ENCODE assay signal across 10 cellular contexts in genomic region chr6:166597711-166598440, GRCh38. TPM values are rescaled to one million over a fixed set of nuclear protein-coding genes. Genes with fewer than 3 reads are reported as not detected.
DNase-seq lines count a peak whose midpoint lies in the region; ATAC-seq and TF ChIP-seq lines count a peak whose summit lies in the region.
"Had no signal": no experiment of that assay in that cellular context is flagged by ENCODE, and none has a peak within 500 bp of the region (broad histone marks: within the 10 kb centered on the region; RNA-seq: fewer than 3 reads in every experiment).

No MANE protein-coding gene starts in this region.

- H3K9me3 ChIP-seq in mucosa of rectum (ENCODE audit: control insufficient read depth in 2 of 2, low read length in 2 of 2) (no peaks in the 10 kb centered on the region), tibial nerve (no peaks in the 10 kb centered on the region)

- H3K27me3 ChIP-seq in mucosa of rectum (ENCODE audit: control insufficient read depth in 2 of 2, insufficient read depth in 2 of 2, low read length in 2 of 2) (no peaks in the 10 kb centered on the region), tibial nerve (no peaks in the 10 kb centered on the region)

- no peak for ATAC-seq in GM21717 (IDR thresholded peaks at IDR 0.05; ENCODE audit: unreplicated experiment)

- H3K36me3 ChIP-seq in mucosa of rectum (ENCODE audit: control insufficient read depth in 2 of 2, insufficient read depth in 2 of 2, low read length in 2 of 2) (no peaks in the 10 kb centered on the region), tibial nerve (no peaks in the 10 kb centered on the region)

- H3K4me1 ChIP-seq in mucosa of rectum (ENCODE audit: control insufficient read depth in 2 of 2, insufficient read depth in 2 of 2, low read length in 2 of 2) = no peaks in the 10 kb centered on the region
- H3K4me1 ChIP-seq in tibial nerve = peaks cover 0 to 32% (median 17%) of the 10 kb centered on the region in 4 donors

- 74 to 78% methylated on average over 10 of the region's 10 CpGs for WGBS in tibial nerve, 2 donors

- H3K9ac ChIP-seq in mucosa of rectum (ENCODE audit: low read depth in 1 of 2, low read length in 2 of 2) = no peak overlapping the region

- TF ChIP-seq EP300 in tibial nerve (IDR thresholded peaks at IDR 0.05) = no peak

- peak overlapping the region; percentile 70 to 88 for H3K27ac ChIP-seq in coronary artery
- peak overlapping the region; percentile 26 to 50 for H3K27ac ChIP-seq in mucosa of rectum (ENCODE audit: low read depth in 2 of 2, low read length in 2 of 2)
- H3K27ac ChIP-seq in tibial nerve = peak overlapping the region in 3 of 4 donors; percentile 43 to 85 (median 58)
- H3K27ac ChIP-seq: 22Rv1 had no signal

- DNase-seq in NCI-H1105 treated with DMSO at 0.1 percent for 48 hours (lab: John Stamatoyannopoulos, UW) (peak; percentile 83), NCI-H1105 (lab: John Stamatoyannopoulos, UW) (no peak), coronary artery (ENCODE audit: low spot score) (no peak), tibial nerve (ENCODE audit: low spot score in 2 of 2) (no peak), OCI-M1 (lab: John Stamatoyannopoulos, UW) (no peak), DMS53 (lab: John Stamatoyannopoulos, UW) (no peak)
- DNase-seq: stimulated activated CD4-positive, alpha-beta T cell treated with anti-CD3 and anti-CD28 coated beads, Interleukin-4, amount 100 ng/mL, for 24 hours had no signal

- TF ChIP-seq CTCF in coronary artery (IDR thresholded peaks at IDR 0.05) (no peak), tibial nerve (IDR thresholded peaks at IDR 0.05) (no peak)

- H3K4me3 ChIP-seq in coronary artery (no peak overlapping the region), mucosa of rectum (ENCODE audit: low read length in 2 of 2) (no peak overlapping the region), tibial nerve (no peak overlapping the region)

- no peak for TF ChIP-seq POLR2A in tibial nerve (IDR thresholded peaks at IDR 0.05)

RNA-seq across cellular contexts. Expression of gene RAMACL, which starts 11.4 kb away (rescaled TPM):
- total RNA-seq in tibial nerve = 10 to 100 TPM in 1 of 4 donors, 1 to 10 TPM in 3; 8.2 to 10.8 (median 9.1) TPM

RNA-seq across cellular contexts. Expression of gene RPS6KA2, which starts 29.2 kb away (rescaled TPM):
- total RNA-seq in tibial nerve = 100 to 1,000 TPM in 2 of 4 donors, 10 to 100 TPM in 2; 89.6 to 153 (median 103) TPM
